In the genomic region with DNA sequence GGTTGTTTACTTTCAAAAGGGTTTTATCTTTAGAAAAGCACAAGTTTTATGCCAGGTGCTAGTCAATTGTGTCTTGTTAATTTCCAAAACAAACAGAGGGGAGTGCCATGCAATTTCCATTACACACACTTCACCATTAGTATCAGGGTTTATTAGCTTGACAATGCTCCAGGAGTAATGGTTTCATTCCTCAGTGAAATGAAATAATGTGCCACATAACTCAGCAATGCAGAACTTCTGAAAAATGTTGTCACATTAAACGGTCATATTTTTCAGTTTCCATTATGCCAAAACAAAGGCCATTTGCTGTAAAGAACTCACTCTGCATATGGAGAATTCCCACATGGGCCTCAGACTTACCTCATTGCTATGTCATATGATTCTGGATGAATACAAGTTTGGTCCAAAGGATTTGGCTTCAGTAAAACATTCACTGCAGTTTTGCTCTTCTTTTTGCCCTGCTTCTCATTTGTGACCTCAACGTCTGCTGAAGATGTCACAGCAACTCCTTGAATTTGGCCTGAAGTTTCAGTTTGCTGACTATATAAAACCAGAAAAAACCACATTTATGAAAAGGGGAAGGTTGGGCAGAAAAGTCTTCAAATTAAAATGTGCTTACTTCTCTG, we compare ENCODE assay signal across 11 cellular contexts.
DNase-seq lines count a peak whose midpoint lies in the region; ATAC-seq and TF ChIP-seq lines count a peak whose summit lies in the region.
"Had no signal": no experiment of that assay in that cellular context is flagged by ENCODE, and none has a peak within 500 bp of the region (broad histone marks: within the 10 kb centered on the region; RNA-seq: fewer than 3 reads in every experiment).

No MANE protein-coding gene starts in this region.

- CTCF ChIA-PET in BJ (lab: Yijun Ruan, JAX) (no interaction called here), A673 (lab: Charles Lee) (no interaction called here)

- no peak overlapping the region for H3K4me3 ChIP-seq in BJ (ENCODE audit: low read depth, low read length)
- H3K4me3 ChIP-seq in HUES6 (ENCODE audit: low read depth, low read length) = no peak overlapping the region
- no peak overlapping the region for H3K4me3 ChIP-seq in adipocyte (ENCODE audit: low read length)
- H3K4me3 ChIP-seq in iPS-18a (ENCODE audit: low read length) = peak overlapping the region; percentile 11
- H3K4me3 ChIP-seq in A673 (ENCODE audit: low read depth, low read length, poor library complexity, severe bottlenecking) = no peak overlapping the region

- no TSS peak for BruUV-seq in A673 (replicated peaks; lab: Mats Ljungman, UMichigan)

- peak; percentile 46 for DNase-seq in BJ (ENCODE audit: low read depth)
- peak; percentile 52 for DNase-seq in adipocyte (ENCODE audit: low read depth)
- no peak for DNase-seq in EL
- DNase-seq in A673 (ENCODE audit: low spot score) = no peak
- DNase-seq: NCI-H1092 treated with DMSO at 0.1 percent for 48 hours; stimulated activated CD4-positive, alpha-beta T cell treated with anti-CD3 and anti-CD28 coated beads, Interleukin-15, amount 100 ng/mL, for 24 hours had no signal

- no peaks in the 10 kb centered on the region for H3K27me3 ChIP-seq in BJ (ENCODE audit: control insufficient read depth, insufficient read depth, low read length)
- H3K27me3 ChIP-seq in HUES6 (ENCODE audit: control insufficient read depth, insufficient read depth, low read length) = no peaks in the 10 kb centered on the region
- H3K27me3 ChIP-seq in adipocyte (replicated peaks; ENCODE audit: control insufficient read depth, insufficient read depth, low read length) = no peaks in the 10 kb centered on the region
- no peaks in the 10 kb centered on the region for H3K27me3 ChIP-seq in iPS-18a (ENCODE audit: control insufficient read depth, insufficient read depth, low read length)
- no peaks in the 10 kb centered on the region for H3K27me3 ChIP-seq in A673 (replicated peaks; ENCODE audit: insufficient read depth, low read depth, low read length, poor library complexity)

- POLR2A ChIA-PET in BJ (lab: Charles Lee) = no interaction called here
- POLR2A ChIA-PET in A673 (lab: Charles Lee; ENCODE audit: low non-redundant PET) = no interaction called here

- ATAC-seq in HG03097 (IDR thresholded peaks at IDR 0.05; ENCODE audit: low FRiP score, unreplicated experiment) (no peak), HG03280 (IDR thresholded peaks at IDR 0.05; ENCODE audit: unreplicated experiment) (no peak)

- H3K9me3 ChIP-seq in HUES6 (ENCODE audit: control insufficient read depth, insufficient read depth, low read depth, low read length) (no peaks in the 10 kb centered on the region), adipocyte (ENCODE audit: control insufficient read depth, low read length) (no peaks in the 10 kb centered on the region), iPS-18a (ENCODE audit: control insufficient read depth, low read depth, low read length) (no peaks in the 10 kb centered on the region), A673 (ENCODE audit: low read depth, low read length, poor library complexity, severe bottlenecking) (no peaks in the 10 kb centered on the region)

- no peak for TF ChIP-seq CTCF in BJ (IDR thresholded peaks at IDR 0.05; ENCODE audit: insufficient read depth, low read depth, low read length)
- TF ChIP-seq CTCF in A673 (conservative IDR thresholded peaks at IDR 0.05; ENCODE audit: low read depth, low read length) = no peak

- H3K9ac ChIP-seq in HUES6 (ENCODE audit: low read length) (no peak overlapping the region), adipocyte (ENCODE audit: low read length) (no peak overlapping the region), iPS-18a (ENCODE audit: low read length) (no peak overlapping the region)

- H3K27ac ChIP-seq in HUES6 (ENCODE audit: low read depth, low read length) (peak overlapping the region; percentile 76), iPS-18a (ENCODE audit: low read length) (peak overlapping the region; percentile 0), A673 (ENCODE audit: low read depth, low read length, poor library complexity, severe bottlenecking) (no peak overlapping the region)
- H3K27ac ChIP-seq: C4-2B had no signal

- no peaks in the 10 kb centered on the region for H3K36me3 ChIP-seq in BJ (ENCODE audit: control insufficient read depth, insufficient read depth, low read length)
- peaks cover 12% of the 10 kb centered on the region for H3K36me3 ChIP-seq in HUES6 (ENCODE audit: control insufficient read depth, insufficient read depth, low read length)
- peaks cover 16% of the 10 kb centered on the region for H3K36me3 ChIP-seq in adipocyte (ENCODE audit: control insufficient read depth, insufficient read depth, low read length, severe bottlenecking)
- H3K36me3 ChIP-seq in iPS-18a (ENCODE audit: control insufficient read depth, low read depth, low read length) = peaks cover 3% of the 10 kb centered on the region
- peaks cover 4% of the 10 kb centered on the region for H3K36me3 ChIP-seq in A673 (ENCODE audit: insufficient read depth, low read length, poor library complexity, severe bottlenecking)

- H3K4me1 ChIP-seq in HUES6 (ENCODE audit: control insufficient read depth, insufficient read depth, low read length) = peaks cover 22% of the 10 kb centered on the region
- H3K4me1 ChIP-seq in adipocyte (ENCODE audit: control insufficient read depth, insufficient read depth, low read length) = peaks cover 9% of the 10 kb centered on the region
- peaks cover 16% of the 10 kb centered on the region for H3K4me1 ChIP-seq in iPS-18a (ENCODE audit: control insufficient read depth, low read depth, low read length)
- no peaks in the 10 kb centered on the region for H3K4me1 ChIP-seq in A673 (ENCODE audit: insufficient read depth, low read length, poor library complexity, severe bottlenecking)

- intact Hi-C loops in A673 (cut with micrococcal nuclease; ENCODE audit: unreplicated experiment) = no loop called here

Comparison
In these comparisons a context has a peak if more than half of its experiments do, and no peak if none do; other contexts are left out.
1. DNase-seq: peak in BJ (single experiment) and adipocyte (single experiment); none in EL (single experiment) and A673 (single experiment).